In the genomic region with DNA sequence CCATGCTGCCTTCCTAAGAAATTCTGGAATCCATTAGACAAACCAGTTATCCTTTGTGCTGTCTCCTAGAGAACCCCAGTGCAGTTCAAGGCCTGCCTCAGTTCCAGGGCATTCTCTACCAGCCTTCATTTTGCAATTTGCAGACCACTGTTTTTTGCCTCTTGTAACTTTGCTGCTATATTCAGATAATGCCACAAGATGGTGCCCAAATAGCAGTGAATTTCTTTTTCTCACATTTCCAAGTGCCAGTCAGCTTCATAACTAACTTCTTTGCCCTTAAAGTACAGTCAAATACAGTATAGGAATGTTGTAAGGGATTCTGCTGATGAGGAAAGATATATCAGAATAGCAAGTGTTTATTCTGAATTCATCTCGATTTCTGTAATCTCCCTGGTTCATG, we compare ENCODE assay signal across 8 cellular contexts. TPM values are rescaled to one million over a fixed set of nuclear protein-coding genes. Genes with fewer than 3 reads are reported as not detected.
DNase-seq lines count a peak whose midpoint lies in the region; ATAC-seq and TF ChIP-seq lines count a peak whose summit lies in the region.

No MANE protein-coding gene starts in this region.

- peaks cover 9% of the 10 kb centered on the region; the same call in 1 of the 2 replicates for H3K36me3 ChIP-seq in Panc1 (ENCODE audit: control insufficient read depth, insufficient read depth, low read length)
- peaks cover 3 to 43% (median 39%) of the 10 kb centered on the region in 3 donors for H3K36me3 ChIP-seq in tibial artery

- CTCF ChIA-PET in Panc1 (lab: Charles Lee): interaction anchor here (0.5 to 1.7 kb wide), 2 partner anchors 33 to 67 kb away, joined by 6 read pairs; no protein-coding TSS in a partner anchor

- no peaks in the 10 kb centered on the region for H3K9me3 ChIP-seq in Panc1 (ENCODE audit: control insufficient read depth, insufficient read depth, low read depth, low read length)
- H3K9me3 ChIP-seq in tibial artery: no peaks in the 10 kb centered on the region

- H3K4me3 ChIP-seq in Panc1 (ENCODE audit: low read depth in 2 of 2, low read length in 2 of 2): no peak overlapping the region
- no peak overlapping the region for H3K4me3 ChIP-seq in fibroblast of the aortic adventitia (ENCODE audit: low read depth, low read length)
- no peak overlapping the region for H3K4me3 ChIP-seq in tibial artery

- no peaks in the 10 kb centered on the region for H3K4me1 ChIP-seq in Panc1 (ENCODE audit: control insufficient read depth, insufficient read depth, low read length)
- H3K4me1 ChIP-seq in tibial artery: peaks cover 0 to 14% (median 0%) of the 10 kb centered on the region in 4 donors

- intact Hi-C loops in Panc1 (cut with micrococcal nuclease; ENCODE audit: unreplicated experiment): no loop called here
- intact Hi-C loops in tibial artery (cut with DNase I; ENCODE audit: low total_unique reads): no loop called here
- intact Hi-C loops in posterior vena cava (cut with DNase I): loop anchor here in 1 of 2 donors (10.0 kb wide), 1 partner anchor 152 kb away; no protein-coding TSS in a partner anchor

- in situ Hi-C loops in Panc1 (cut with HindIII; ENCODE audit: low pct_unique_long_range_greater_than_20kb, low sequenced_read_pairs): no loop called here

- DNase-seq in NOMO-1 treated with DMSO at 0.1 percent for 48 hours (lab: John Stamatoyannopoulos, UW; ENCODE audit: unreplicated experiment) (peak; percentile 3), NOMO-1 treated with dmso at 0.1 percent for 144 hours (lab: John Stamatoyannopoulos, UW; ENCODE audit: unreplicated experiment) (no peak), Panc1 (ENCODE audit: low read depth, low spot score) (no peak), fibroblast of the aortic adventitia (ENCODE audit: low read depth) (peak; percentile 69), tibial artery (no peak), posterior vena cava (ENCODE audit: low spot score) (no peak), cortex of kidney (lab: John Stamatoyannopoulos, UW) (no peak)

- POLR2A ChIA-PET in Panc1 (lab: Charles Lee): no interaction called here

- ATAC-seq in Panc1: peak; percentile 51
- no peak for ATAC-seq in HG03521 (IDR thresholded peaks at IDR 0.05; ENCODE audit: unreplicated experiment)

- no TSS peak for BruUV-seq in Panc1 (replicated peaks; lab: Mats Ljungman, UMichigan)

- H3K27me3 ChIP-seq in Panc1 (ENCODE audit: control insufficient read depth, insufficient read depth, low read length) (no peaks in the 10 kb centered on the region), tibial artery (no peaks in the 10 kb centered on the region)

- peak; percentile 69 for TF ChIP-seq CTCF in Panc1 (IDR thresholded peaks at IDR 0.05)
- TF ChIP-seq CTCF in fibroblast of the aortic adventitia (IDR thresholded peaks at IDR 0.05; ENCODE audit: insufficient read depth, low read length): peak; percentile 60
- peak; percentile 45 to 53 for TF ChIP-seq CTCF in tibial artery (IDR thresholded peaks at IDR 0.05)

- H3K27ac ChIP-seq in Panc1 (ENCODE audit: low read length) (no peak overlapping the region), tibial artery (no peak overlapping the region)

RNA-seq across cellular contexts. Expression of a gene that starts 25.2 kb away (rescaled TPM):
- total RNA-seq in Panc1 (2021; ENCODE audit: unreplicated experiment) (17.7 TPM), fibroblast of the aortic adventitia (ENCODE audit: low replicate concordance) (14.3 and 62.5 TPM in 2 replicates), posterior vena cava (10 to 100 TPM in 1 of 2 donors, 1 to 10 TPM in 1; 7.6 to 10.9 TPM)
- polyA plus RNA-seq in Panc1 (2012; ENCODE audit: insufficient read length): 19.7 TPM

Comparison
In these comparisons a context has a peak if more than half of its experiments do, and no peak if none do; other contexts are left out.
1. DNase-seq: peak in NOMO-1 treated with DMSO at 0.1 percent for 48 hours (single experiment) and fibroblast of the aortic adventitia (single experiment); none in NOMO-1 treated with dmso at 0.1 percent for 144 hours (single experiment), Panc1 (single experiment), tibial artery (0 of 2), posterior vena cava (single experiment) and cortex of kidney (single experiment).
2. Peak in every context shown above with its lines, with median percentiles within 50 percentile points of each other: CTCF ChIP-seq.